9 cellular contexts compared by ENCODE assay signal in the genomic region with DNA sequence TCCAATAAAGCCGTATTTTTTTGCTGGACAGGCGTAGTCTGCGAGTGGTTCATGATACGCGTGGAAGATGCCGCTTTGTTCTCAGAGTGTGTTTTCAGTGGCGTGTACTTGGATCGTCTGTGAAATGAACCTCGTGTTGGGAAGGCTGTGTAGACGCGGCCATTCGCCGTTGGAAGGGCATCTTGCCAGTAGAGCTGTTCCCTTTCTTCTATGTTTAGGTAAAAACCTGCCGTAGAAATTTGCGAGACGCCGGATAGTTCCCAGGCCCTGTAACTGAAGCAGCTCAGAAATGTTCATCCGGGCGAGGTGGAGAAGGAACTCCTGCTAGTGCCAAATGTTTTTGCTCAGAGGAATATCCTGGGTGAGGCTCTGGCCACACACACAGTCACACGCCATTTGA.
DNase-seq lines count a peak whose midpoint lies in the region; ATAC-seq and TF ChIP-seq lines count a peak whose summit lies in the region.
"Had no signal": no experiment of that assay in that cellular context is flagged by ENCODE, and none has a peak within 500 bp of the region (broad histone marks: within the 10 kb centered on the region; RNA-seq: fewer than 3 reads in every experiment).

No MANE protein-coding gene starts in this region.

- H3K27me3 ChIP-seq in BLaER1: no peaks in the 10 kb centered on the region

- no peak for ATAC-seq in GM18517 (IDR thresholded peaks at IDR 0.05; ENCODE audit: unreplicated experiment)

- TF ChIP-seq CTCF in CD14-positive monocyte (IDR thresholded peaks at IDR 0.05): no peak
- TF ChIP-seq CTCF in glutamatergic neuron (IDR thresholded peaks at IDR 0.05; ENCODE audit: partially characterized antibody, unreplicated experiment): no peak

- peaks cover 14% of the 10 kb centered on the region for H3K36me3 ChIP-seq in BLaER1

- no peak overlapping the region for H3K27ac ChIP-seq in BLaER1
- H3K27ac ChIP-seq: PC-9 had no signal

- peak overlapping the region; percentile 85 for H3K4me2 ChIP-seq in BLaER1
- H3K4me2 ChIP-seq: PC-9 had no signal

- H3K4me1 Mint-ChIP-seq in CD14-positive monocyte: peaks cover 2% of the 10 kb centered on the region
- peaks cover 3% of the 10 kb centered on the region for H3K4me1 Mint-ChIP-seq in glutamatergic neuron (ENCODE audit: low read depth, unreplicated experiment)

- H4K20me1 ChIP-seq in BLaER1: peaks cover 54% of the 10 kb centered on the region

- H3K27ac Mint-ChIP-seq in CD14-positive monocyte (no peak overlapping the region), glutamatergic neuron (ENCODE audit: unreplicated experiment) (no peak overlapping the region)

- H3K27me3 Mint-ChIP-seq in CD14-positive monocyte (ENCODE audit: low read depth in 3 of 3): peaks cover 6 to 10% (median 7%) of the 10 kb centered on the region in 3 donors
- H3K27me3 Mint-ChIP-seq in glutamatergic neuron (ENCODE audit: unreplicated experiment): peaks cover 4% of the 10 kb centered on the region

- intact Hi-C loops in CD14-positive monocyte (cut with micrococcal nuclease): loop anchor here (2.0 kb wide), 2 partner anchors 148 to 150 kb away; no protein-coding TSS in a partner anchor

- H3K36me3 Mint-ChIP-seq in CD14-positive monocyte (peaks cover 28 to 29% of the 10 kb centered on the region in 2 donors), glutamatergic neuron (ENCODE audit: unreplicated experiment) (peaks cover 4% of the 10 kb centered on the region)

- peaks cover 35% of the 10 kb centered on the region for H3K4me1 ChIP-seq in BLaER1

- peaks cover 0 to 5% (median 0%) of the 10 kb centered on the region in 7 donors for H3K9me3 Mint-ChIP-seq in CD14-positive monocyte
- peaks cover 2% of the 10 kb centered on the region for H3K9me3 Mint-ChIP-seq in glutamatergic neuron (ENCODE audit: unreplicated experiment)

- H3K4me3 Mint-ChIP-seq in CD14-positive monocyte: no peak overlapping the region
- no peak overlapping the region for H3K4me3 Mint-ChIP-seq in glutamatergic neuron (ENCODE audit: unreplicated experiment)

- DNase-seq in CD14-positive monocyte (ENCODE audit: low spot score): peak; percentile 11
- peak; percentile 4 for DNase-seq in glutamatergic neuron
- peak; percentile 12 for DNase-seq in stimulated activated CD8-positive, alpha-beta memory T cell treated with anti-CD3 and anti-CD28 coated beads, Interleukin-4, amount 100 ng/mL, for 48 hours
- DNase-seq in NK-92 treated with Interleukin-12 subunit alpha and Interleukin-12 subunit beta, amount 100 ng/mL, for 24 hours (lab: John Stamatoyannopoulos, UW): no peak
- no peak for DNase-seq in GM19238 (ENCODE audit: insufficient read length, low spot score)
- DNase-seq in NCI-H510A treated with DMSO at 0.1 percent for 48 hours (lab: John Stamatoyannopoulos, UW): no peak

- H3K9ac ChIP-seq in BLaER1: 0 out of 2 replicates have a peak overlapping the region, but pooled peaks have one; percentile 2

- 0 out of 2 replicates have a peak overlapping the region, but pooled peaks have one; percentile 13 for H3K4me3 ChIP-seq in BLaER1
- H3K4me3 ChIP-seq: PC-9 had no signal

- no peaks in the 10 kb centered on the region for H3K9me3 ChIP-seq in BLaER1

Comparison
In these comparisons a context has a peak if more than half of its experiments do, and no peak if none do; other contexts are left out.
1. DNase-seq: peak in CD14-positive monocyte (single experiment), glutamatergic neuron (single experiment) and stimulated activated CD8-positive, alpha-beta memory T cell treated with anti-CD3 and anti-CD28 coated beads, Interleukin-4, amount 100 ng/mL, for 48 hours (single experiment); none in NK-92 treated with Interleukin-12 subunit alpha and Interleukin-12 subunit beta, amount 100 ng/mL, for 24 hours (single experiment), GM19238 (single experiment) and NCI-H510A treated with DMSO at 0.1 percent for 48 hours (single experiment).